ENCODE assay signal across 10 cellular contexts in genomic region chr2:144374163-144374661, GRCh38.
DNase-seq lines count a peak whose midpoint lies in the region; ATAC-seq lines count a peak whose summit lies in the region.
"Had no signal": no experiment of that assay in that cellular context is flagged by ENCODE, and none has a peak within 500 bp of the region (broad histone marks: within the 10 kb centered on the region; RNA-seq: fewer than 3 reads in every experiment).

No MANE protein-coding gene starts in this region.

- peak; percentile 31 for DNase-seq in ELR (ENCODE audit: low read depth)
- DNase-seq in activated CD4-positive, alpha-beta memory T cell treated with anti-CD3 and anti-CD28 coated beads, Interleukin-2, amount 10 ng/mL, durations not matched to agents 7 days and 5 days = no peak
- DNase-seq in stimulated activated CD4-positive, alpha-beta T cell treated with anti-CD3 and anti-CD28 coated beads, Interleukin-1b, Interleukin-23, amount 100 ng/mL, for 48 hours = no peak
- no peak for DNase-seq in central memory CD4-positive, alpha-beta T cell
- DNase-seq in activated CD4-positive, alpha-beta T cell treated with anti-CD3 and anti-CD28 coated beads, Interleukin-2, amount 50 U/mL, for 1 hour = no peak
- DNase-seq in DMS79 (lab: John Stamatoyannopoulos, UW) = no peak
- DNase-seq: activated CD4-positive, alpha-beta T cell treated with anti-CD3 and anti-CD28 coated beads, Interleukin-2, amount 50 U/mL, for 48 hours; NCI-H1092 had no signal

- POLR2A ChIA-PET in activated CD4-positive, alpha-beta memory T cell treated with anti-CD3 and anti-CD28 coated beads, Interleukin-2, amount 10 ng/mL, durations not matched to agents 7 days and 5 days (lab: Charles Lee) = interaction anchor here (1.2 to 1.4 kb wide), 2 partner anchors 41 to 145 kb away, joined by 3 read pairs; no protein-coding TSS in a partner anchor

- H3K27ac Mint-ChIP-seq in activated CD4-positive, alpha-beta memory T cell treated with anti-CD3 and anti-CD28 coated beads, Interleukin-2, amount 10 ng/mL, durations not matched to agents 7 days and 5 days = peak overlapping the region; percentile 62

- no peaks in the 10 kb centered on the region for H3K9me3 Mint-ChIP-seq in activated CD4-positive, alpha-beta memory T cell treated with anti-CD3 and anti-CD28 coated beads, Interleukin-2, amount 10 ng/mL, durations not matched to agents 7 days and 5 days

- no peaks in the 10 kb centered on the region for H3K36me3 Mint-ChIP-seq in activated CD4-positive, alpha-beta memory T cell treated with anti-CD3 and anti-CD28 coated beads, Interleukin-2, amount 10 ng/mL, durations not matched to agents 7 days and 5 days (ENCODE audit: low read depth)

- peaks cover 33% of the 10 kb centered on the region for H3K4me1 Mint-ChIP-seq in activated CD4-positive, alpha-beta memory T cell treated with anti-CD3 and anti-CD28 coated beads, Interleukin-2, amount 10 ng/mL, durations not matched to agents 7 days and 5 days

- ATAC-seq in GM19467 (IDR thresholded peaks at IDR 0.05; ENCODE audit: unreplicated experiment) (peak; percentile 48), HG03354 (IDR thresholded peaks at IDR 0.05; ENCODE audit: poor library complexity, severe bottlenecking, unreplicated experiment) (peak; percentile 71)

- no peaks in the 10 kb centered on the region for H3K27me3 Mint-ChIP-seq in activated CD4-positive, alpha-beta memory T cell treated with anti-CD3 and anti-CD28 coated beads, Interleukin-2, amount 10 ng/mL, durations not matched to agents 7 days and 5 days

- H3K4me3 Mint-ChIP-seq in activated CD4-positive, alpha-beta memory T cell treated with anti-CD3 and anti-CD28 coated beads, Interleukin-2, amount 10 ng/mL, durations not matched to agents 7 days and 5 days = no peak overlapping the region

- CTCF ChIA-PET in activated CD4-positive, alpha-beta memory T cell treated with anti-CD3 and anti-CD28 coated beads, Interleukin-2, amount 10 ng/mL, durations not matched to agents 7 days and 5 days (lab: Charles Lee) = no interaction called here
